ENCODE assay signal across 9 cellular contexts in the genomic region with DNA sequence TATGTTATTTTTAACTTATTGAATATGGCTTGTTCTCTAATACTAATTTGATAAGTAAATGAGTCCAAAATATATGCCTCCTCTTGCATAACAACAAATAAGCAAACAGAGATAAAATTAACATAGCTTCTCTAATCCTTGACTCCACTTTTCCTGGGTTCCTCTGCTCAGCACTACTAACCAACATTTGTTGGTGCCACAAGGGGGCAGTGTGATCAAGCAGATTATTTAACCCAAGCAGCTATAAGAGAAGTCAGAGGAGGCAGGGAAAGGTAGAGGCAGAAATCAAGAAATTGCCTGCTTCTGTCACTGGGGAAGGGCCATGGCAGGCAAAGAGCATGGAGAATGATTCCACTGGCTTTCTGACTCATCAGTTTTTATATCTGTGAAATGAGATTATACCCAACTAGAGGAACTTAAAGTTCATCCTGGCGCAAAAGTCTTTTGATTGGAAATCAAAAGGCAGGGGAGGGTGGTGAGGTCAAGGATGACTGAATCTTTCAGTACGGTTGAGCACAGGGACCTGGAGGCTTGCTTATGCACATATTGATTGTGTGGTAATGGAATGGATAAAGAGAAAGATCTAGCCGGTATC.
A peak's percentile ranks its signal among the peaks of the same experiment; 100 is the strongest.
DNase-seq lines count a peak whose midpoint lies in the region; ATAC-seq and TF ChIP-seq lines count a peak whose summit lies in the region.
"Had no signal": no experiment of that assay in that cellular context is flagged by ENCODE, and none has a peak within 500 bp of the region (broad histone marks: within the 10 kb centered on the region; RNA-seq: fewer than 3 reads in every experiment).

No MANE protein-coding gene starts in this region.

- CTCF ChIA-PET in BJ (lab: Yijun Ruan, JAX) = interaction anchor here (0.5 to 5.1 kb wide), 19 partner anchors 8 to 799 kb away, joined by 3 to 84 read pairs (median 4); partner anchors contain the start of genes B4GALT4 and IGSF11

- TF ChIP-seq CTCF in BJ (IDR thresholded peaks at IDR 0.05; ENCODE audit: insufficient read depth, low read depth, low read length) = peak; percentile 74

- POLR2A ChIA-PET in BJ (lab: Charles Lee) = no interaction called here

- DNase-seq in BJ (ENCODE audit: low read depth) = no peak
- DNase-seq in NT2/D1 (ENCODE audit: low read depth, low spot score) = peak; percentile 51
- peak; percentile 33 for DNase-seq in activated CD8-positive, alpha-beta memory T cell treated with anti-CD3 and anti-CD28 coated beads, Interleukin-2, amount 50 U/mL, for 24 hours (ENCODE audit: extremely low read depth)
- peak; percentile 64 for DNase-seq in natural killer cell treated with Interleukin-12 subunit alpha and Interleukin-12 subunit beta and Interleukin-15 and Interleukin-18, amount 100 ng/mL, for 72 hours (ENCODE audit: low spot score)
- peak; percentile 70 for DNase-seq in stimulated activated naive CD8-positive, alpha-beta T cell treated with anti-CD3 and anti-CD28 coated beads, Interleukin-15, Interleukin-2, amounts not matched to agents 100 U/mL and 50 U/mL, for 24 hours

- H3K36me3 ChIP-seq in BJ (ENCODE audit: control insufficient read depth, insufficient read depth, low read length) = no peaks in the 10 kb centered on the region
- H3K36me3 ChIP-seq in NT2/D1 (ENCODE audit: insufficient read depth, insufficient read length, low read length) = no peaks in the 10 kb centered on the region

- H3K36me3 Mint-ChIP-seq in natural killer cell treated with Interleukin-12 subunit alpha and Interleukin-12 subunit beta and Interleukin-15 and Interleukin-18, amount 100 ng/mL, for 72 hours = no peaks in the 10 kb centered on the region

- ATAC-seq in GM18907 (IDR thresholded peaks at IDR 0.05; ENCODE audit: unreplicated experiment) = peak; percentile 58
- peak; percentile 56 for ATAC-seq in HG03457 (IDR thresholded peaks at IDR 0.05; ENCODE audit: unreplicated experiment)
- ATAC-seq in esophagus mucosa = peak; percentile 79
- peak; percentile 46 to 66 for ATAC-seq in natural killer cell treated with Interleukin-12 subunit alpha and Interleukin-12 subunit beta and Interleukin-15 and Interleukin-18, amount 100 ng/mL, for 72 hours
- peak; percentile 62 for ATAC-seq in stimulated activated naive CD8-positive, alpha-beta T cell treated with anti-CD3 and anti-CD28 coated beads, Interleukin-15, Interleukin-2, amounts not matched to agents 100 U/mL and 50 U/mL, for 24 hours

- no peak overlapping the region for H3K4me3 Mint-ChIP-seq in natural killer cell treated with Interleukin-12 subunit alpha and Interleukin-12 subunit beta and Interleukin-15 and Interleukin-18, amount 100 ng/mL, for 72 hours
- H3K4me3 Mint-ChIP-seq: T-helper 1 cell treated with Interleukin-12 subunit alpha and Interleukin-12 subunit beta and Interleukin-4 antibody, amounts not matched to agents 30 μg/mL and 1 μg/mL, for 36 hours had no signal

- no peaks in the 10 kb centered on the region for H3K4me1 ChIP-seq in NT2/D1 (ENCODE audit: insufficient read depth, insufficient read length)

- H3K27me3 ChIP-seq in BJ (ENCODE audit: control insufficient read depth, insufficient read depth, low read length) (no peaks in the 10 kb centered on the region), NT2/D1 (ENCODE audit: insufficient read depth, insufficient read length) (no peaks in the 10 kb centered on the region)

- H3K9me3 ChIP-seq in NT2/D1 (ENCODE audit: insufficient read depth, low read length) = no peaks in the 10 kb centered on the region

- H3K27me3 Mint-ChIP-seq in natural killer cell treated with Interleukin-12 subunit alpha and Interleukin-12 subunit beta and Interleukin-15 and Interleukin-18, amount 100 ng/mL, for 72 hours = peaks cover 22 to 26% of the 10 kb centered on the region in 2 donors

- no peak overlapping the region for H3K27ac Mint-ChIP-seq in natural killer cell treated with Interleukin-12 subunit alpha and Interleukin-12 subunit beta and Interleukin-15 and Interleukin-18, amount 100 ng/mL, for 72 hours
- H3K27ac Mint-ChIP-seq: T-helper 1 cell treated with Interleukin-12 subunit alpha and Interleukin-12 subunit beta and Interleukin-4 antibody, amounts not matched to agents 30 μg/mL and 1 μg/mL, for 36 hours had no signal

- H3K4me3 ChIP-seq in BJ (ENCODE audit: low read depth, low read length) (no peak overlapping the region), NT2/D1 (ENCODE audit: insufficient read length, low read depth) (no peak overlapping the region)

- no peaks in the 10 kb centered on the region for H3K9me3 Mint-ChIP-seq in natural killer cell treated with Interleukin-12 subunit alpha and Interleukin-12 subunit beta and Interleukin-15 and Interleukin-18, amount 100 ng/mL, for 72 hours
- H3K9me3 Mint-ChIP-seq: T-helper 1 cell treated with Interleukin-12 subunit alpha and Interleukin-12 subunit beta and Interleukin-4 antibody, amounts not matched to agents 30 μg/mL and 1 μg/mL, for 36 hours had no signal

- no peaks in the 10 kb centered on the region for H3K4me1 Mint-ChIP-seq in natural killer cell treated with Interleukin-12 subunit alpha and Interleukin-12 subunit beta and Interleukin-15 and Interleukin-18, amount 100 ng/mL, for 72 hours (ENCODE audit: low read depth in 2 of 2)

- no peak overlapping the region for H3K9ac ChIP-seq in NT2/D1 (ENCODE audit: insufficient read length, low read depth)
